40 cellular contexts compared by ENCODE assay signal in the genomic region with DNA sequence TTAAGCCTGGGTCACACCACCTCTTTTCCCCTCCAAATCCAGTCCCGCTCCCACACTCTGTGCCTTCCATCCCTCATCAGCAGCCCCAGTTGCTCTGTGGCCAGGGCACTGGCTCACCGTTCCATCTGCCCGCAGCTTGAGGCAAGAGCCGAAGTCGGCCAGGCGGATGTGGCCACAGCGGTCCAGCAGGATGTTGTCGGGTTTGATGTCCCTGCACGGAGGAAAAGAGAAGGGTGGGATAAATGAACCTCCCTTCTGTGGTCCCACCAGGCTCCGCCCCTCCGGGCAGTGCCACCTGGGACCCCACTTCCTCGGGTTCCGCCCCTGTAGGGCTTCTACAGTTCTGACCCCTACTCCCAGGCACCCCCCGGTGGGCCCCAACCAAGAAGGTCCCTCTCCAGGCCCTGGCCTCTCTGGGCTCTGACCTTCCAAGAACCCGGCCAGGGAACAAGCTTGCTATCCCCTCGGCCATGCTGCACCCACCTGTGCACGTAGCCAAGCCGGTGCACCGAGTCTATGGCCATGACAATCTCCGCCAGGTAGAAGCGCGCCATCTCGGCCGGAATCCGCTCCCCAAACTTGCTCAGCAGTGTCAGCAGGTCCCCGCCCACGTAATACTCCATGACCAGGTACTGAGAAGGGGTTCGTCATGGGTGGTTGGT. TPM values are rescaled to one million over a fixed set of nuclear protein-coding genes. Genes with fewer than 3 reads are reported as not detected.
DNase-seq lines count a peak whose midpoint lies in the region; ATAC-seq, FAIRE-seq and TF ChIP-seq lines count a peak whose summit lies in the region.
"Had no signal": no experiment of that assay in that cellular context is flagged by ENCODE, and none has a peak within 500 bp of the region (broad histone marks: within the 10 kb centered on the region; RNA-seq: fewer than 3 reads in every experiment).

No MANE protein-coding gene starts in this region.

- H3K4me3 ChIP-seq in K562 (no peak overlapping the region), A673 (ENCODE audit: low read depth, low read length, poor library complexity, severe bottlenecking) (no peak overlapping the region)
- H3K4me3 ChIP-seq: hepatocyte, SJSA1 had no signal

- H3K36me3 ChIP-seq in K562 (ENCODE audit: control insufficient read depth, insufficient read depth, low read length), result peaks cover 24% of the 10 kb centered on the region; the same call in 2 of the 3 replicates
- H3K36me3 ChIP-seq in A673 (ENCODE audit: insufficient read depth, low read length, poor library complexity, severe bottlenecking), result peaks cover 25% of the 10 kb centered on the region
- H3K36me3 ChIP-seq: transverse colon had no signal

- peak overlapping the region; percentile 18 for H3K4me3 Mint-ChIP-seq in activated naive CD8-positive, alpha-beta T cell treated with anti-CD3 and anti-CD28 coated beads, Interleukin-2, amount 10 ng/mL, durations not matched to agents 7 days and 5 days
- H3K4me3 Mint-ChIP-seq in activated naive CD8-positive, alpha-beta T cell treated with anti-CD3 and anti-CD28 coated beads for 36 hours, result no peak overlapping the region
- H3K4me3 Mint-ChIP-seq in neural crest cell, result peak overlapping the region; percentile 87

- TF ChIP-seq CTCF in K562 (IDR thresholded peaks at IDR 0.05 in 2 of 3, conservative IDR thresholded peaks at IDR 0.05 in 1 of 3; ENCODE audit: insufficient read depth in 2 of 3, low read depth in 1 of 3, low read length in 3 of 3) (no peak), neural crest cell (conservative IDR thresholded peaks at IDR 0.05) (no peak), A673 (conservative IDR thresholded peaks at IDR 0.05; ENCODE audit: low read depth, low read length) (no peak)

- no peak for ATAC-seq in activated naive CD8-positive, alpha-beta T cell treated with anti-CD3 and anti-CD28 coated beads, Interleukin-2, amount 10 ng/mL, durations not matched to agents 7 days and 5 days (ENCODE audit: low read depth)
- ATAC-seq in K562, result no peak
- no peak for ATAC-seq in activated CD4-positive, CD25-positive, alpha-beta regulatory T cell treated with anti-CD3 and anti-CD28 coated beads, Interleukin-2, amount 50 U/mL, for 24 hours
- no peak for ATAC-seq in HG02840 (IDR thresholded peaks at IDR 0.05; ENCODE audit: low FRiP score, unreplicated experiment)

- CTCF ChIA-PET in K562 (lab: Yijun Ruan, JAX; ENCODE audit: low intra/inter-chr PET ratio), result no interaction called here
- CTCF ChIA-PET in A673 (lab: Charles Lee), result no interaction called here

- no peak for TF ChIP-seq EP300 in K562 (IDR thresholded peaks at IDR 0.05; ENCODE audit: low read length)

- no peak overlapping the region; a peak in 1 of 4 replicates for H3K9ac ChIP-seq in K562 (ENCODE audit: insufficient read depth in 1 of 2, low read depth in 2 of 2, low read length in 2 of 2)

- H3K9me3 Mint-ChIP-seq in activated naive CD8-positive, alpha-beta T cell treated with anti-CD3 and anti-CD28 coated beads, Interleukin-2, amount 10 ng/mL, durations not matched to agents 7 days and 5 days, result no peaks in the 10 kb centered on the region
- no peaks in the 10 kb centered on the region for H3K9me3 Mint-ChIP-seq in activated naive CD8-positive, alpha-beta T cell treated with anti-CD3 and anti-CD28 coated beads for 36 hours
- no peaks in the 10 kb centered on the region for H3K9me3 Mint-ChIP-seq in neural crest cell
- H3K9me3 Mint-ChIP-seq: activated naive CD4-positive, alpha-beta T cell treated with anti-CD3 and anti-CD28 coated beads, Interleukin-2, amount 50 U/mL, for 72 hours; activated T-helper 1 cell treated with anti-CD3 and anti-CD28 coated beads, Interleukin-12 subunit alpha, Interleukin-12 subunit beta, Interleukin-2, Interleukin-4 antibody, amounts not matched to agents 30 ng/mL and 10 ng/mL and 1 ng/mL, durations not matched to agents 14 hours and 24 hours and 36 hours; endodermal cell had no signal

- H3K27me3 Mint-ChIP-seq in activated naive CD8-positive, alpha-beta T cell treated with anti-CD3 and anti-CD28 coated beads, Interleukin-2, amount 10 ng/mL, durations not matched to agents 7 days and 5 days, result peaks cover 32% of the 10 kb centered on the region
- H3K27me3 Mint-ChIP-seq in activated naive CD8-positive, alpha-beta T cell treated with anti-CD3 and anti-CD28 coated beads for 36 hours, result peaks cover 36% of the 10 kb centered on the region
- H3K27me3 Mint-ChIP-seq in neural crest cell (ENCODE audit: low read depth), result peaks cover 10% of the 10 kb centered on the region

- H3K27me3 ChIP-seq in K562 (ENCODE audit: control insufficient read depth in 2 of 2, insufficient read depth in 2 of 2, low read length in 2 of 2) (no peaks in the 10 kb centered on the region), A673 (replicated peaks; ENCODE audit: insufficient read depth, low read depth, low read length, poor library complexity) (no peaks in the 10 kb centered on the region)
- H3K27me3 ChIP-seq: ascending aorta, esophagus squamous epithelium, hepatocyte, SJSA1, transverse colon had no signal

- peaks cover 13% of the 10 kb centered on the region for H3K4me1 Mint-ChIP-seq in activated naive CD8-positive, alpha-beta T cell treated with anti-CD3 and anti-CD28 coated beads, Interleukin-2, amount 10 ng/mL, durations not matched to agents 7 days and 5 days
- H3K4me1 Mint-ChIP-seq in activated naive CD8-positive, alpha-beta T cell treated with anti-CD3 and anti-CD28 coated beads for 36 hours, result peaks cover 16% of the 10 kb centered on the region
- peaks cover 22% of the 10 kb centered on the region for H3K4me1 Mint-ChIP-seq in neural crest cell

- H3K27ac ChIP-seq in K562 (ENCODE audit: extremely low read depth, low read depth, low read length), result no peak overlapping the region
- no peak overlapping the region for H3K27ac ChIP-seq in A673 (ENCODE audit: low read depth, low read length, poor library complexity, severe bottlenecking)
- H3K27ac ChIP-seq: hepatocyte, HL-60, SJSA1, skin epidermis, VCaP had no signal

- WGBS in K562 (ENCODE audit: insufficient coverage, low coverage, missing lambda C conversion rate), result 94% methylated on average over 27 of the region's 28 CpGs

- DNase-seq in activated naive CD8-positive, alpha-beta T cell treated with anti-CD3 and anti-CD28 coated beads, Interleukin-2, amount 10 ng/mL, durations not matched to agents 7 days and 5 days, result no peak
- no peak for DNase-seq in activated naive CD8-positive, alpha-beta T cell treated with anti-CD3 and anti-CD28 coated beads for 36 hours
- DNase-seq in K562 (ENCODE audit: extremely low read depth in 1 of 4, low spot score in 3 of 4), result no peak
- no peak for DNase-seq in neural crest cell (ENCODE audit: low read depth, low spot score)
- DNase-seq in A673 (ENCODE audit: low spot score), result no peak
- DNase-seq in DMS114 treated with DMSO at 0.1 percent for 48 hours (lab: John Stamatoyannopoulos, UW; ENCODE audit: unreplicated experiment), result no peak
- DNase-seq: activated CD4-positive, alpha-beta T cell treated with anti-CD3 and anti-CD28 coated beads, Interleukin-2, amount 50 U/mL, for 1 hour; activated CD8-positive, alpha-beta memory T cell treated with anti-CD3 and anti-CD28 coated beads, Interleukin-2, amount 10 ng/mL, durations not matched to agents 7 days and 5 days; caudate nucleus; COR-L47; cortex of kidney; DMS79 treated with DMSO at 0.1 percent for 48 hours; endodermal cell; esophagus squamous epithelium; foreskin melanocyte; GF-D8; Karpas-422; mammary epithelial cell; NCI-H1417 treated with DMSO at 0.1 percent for 48 hours; NCI-H2081; NCI-H226; NCI-H69; occipital lobe; stimulated activated CD4-positive, alpha-beta T cell treated with anti-CD3 and anti-CD28 coated beads, Interleukin-1b, Interleukin-23, amount 100 ng/mL, for 48 hours; stimulated activated CD8-positive, alpha-beta memory T cell treated with anti-CD3 and anti-CD28 coated beads, Interleukin-4, amount 100 ng/mL, for 48 hours; transverse colon had no signal

- TF ChIP-seq POLR2A in K562 (conservative IDR thresholded peaks at IDR 0.05), result no peak

- H2AFZ ChIP-seq in K562 (ENCODE audit: low read depth, low read length), result no peak overlapping the region
- H2AFZ ChIP-seq: hepatocyte had no signal

- no peak for TF ChIP-seq RAD21 in K562 (CRISPR knock-in tag; conservative IDR thresholded peaks at IDR 0.05 in 1 of 2, IDR thresholded peaks at IDR 0.05 in 1 of 2)

- no peaks in the 10 kb centered on the region for H3K36me3 Mint-ChIP-seq in activated naive CD8-positive, alpha-beta T cell treated with anti-CD3 and anti-CD28 coated beads, Interleukin-2, amount 10 ng/mL, durations not matched to agents 7 days and 5 days
- peaks cover 25% of the 10 kb centered on the region for H3K36me3 Mint-ChIP-seq in activated naive CD8-positive, alpha-beta T cell treated with anti-CD3 and anti-CD28 coated beads for 36 hours
- peaks cover 12% of the 10 kb centered on the region for H3K36me3 Mint-ChIP-seq in neural crest cell (ENCODE audit: low read depth)

- BruUV-seq in K562 (replicated peaks; lab: Mats Ljungman, UMichigan) (no TSS peak), A673 (replicated peaks; lab: Mats Ljungman, UMichigan) (no TSS peak)

- intact Hi-C loops in K562 (cut with micrococcal nuclease), result no loop called here
- intact Hi-C loops in A673 (cut with micrococcal nuclease; ENCODE audit: unreplicated experiment), result loop anchor here (10.0 kb wide), 1 partner anchor 83 kb away; a partner anchor contains a TSS

- H3K9me3 ChIP-seq in K562 (replicated peaks; ENCODE audit: control insufficient read depth, insufficient read depth, low read depth, low read length), result no peaks in the 10 kb centered on the region
- H3K9me3 ChIP-seq in A673 (ENCODE audit: low read depth, low read length, poor library complexity, severe bottlenecking), result no peaks in the 10 kb centered on the region
- H3K9me3 ChIP-seq: ascending aorta, esophagus squamous epithelium, SJSA1, transverse colon had no signal

- H3K27ac Mint-ChIP-seq in activated naive CD8-positive, alpha-beta T cell treated with anti-CD3 and anti-CD28 coated beads, Interleukin-2, amount 10 ng/mL, durations not matched to agents 7 days and 5 days, result no peak overlapping the region
- H3K27ac Mint-ChIP-seq in activated naive CD8-positive, alpha-beta T cell treated with anti-CD3 and anti-CD28 coated beads for 36 hours, result no peak overlapping the region
- no peak overlapping the region for H3K27ac Mint-ChIP-seq in neural crest cell (ENCODE audit: unreplicated experiment)
- H3K27ac Mint-ChIP-seq: activated CD8-positive, alpha-beta memory T cell treated with anti-CD3 and anti-CD28 coated beads, Interleukin-2, amount 10 ng/mL, durations not matched to agents 7 days and 5 days; activated naive CD4-positive, alpha-beta T cell treated with anti-CD3 and anti-CD28 coated beads, Interleukin-2, amount 50 U/mL, for 72 hours; activated T-helper 1 cell treated with anti-CD3 and anti-CD28 coated beads, Interleukin-12 subunit alpha, Interleukin-12 subunit beta, Interleukin-2, Interleukin-4 antibody, amounts not matched to agents 30 ng/mL and 10 ng/mL and 1 ng/mL, durations not matched to agents 14 hours and 24 hours and 36 hours had no signal

- H3K9me1 ChIP-seq in K562 (ENCODE audit: control insufficient read depth, insufficient read depth, low read length), result peaks cover 5% of the 10 kb centered on the region

- POLR2A ChIA-PET in activated naive CD8-positive, alpha-beta T cell treated with anti-CD3 and anti-CD28 coated beads, Interleukin-2, amount 10 ng/mL, durations not matched to agents 7 days and 5 days (lab: Charles Lee), result interaction anchor here (1.2 kb wide), 1 partner anchor 11 kb away, joined by 3 read pairs; no protein-coding TSS in a partner anchor
- POLR2A ChIA-PET in K562 (lab: Yijun Ruan, JAX), result interaction anchor here (1.1 to 1.5 kb wide), 2 partner anchors 11 to 42 kb away, joined by 5 to 6 read pairs; no protein-coding TSS in a partner anchor
- POLR2A ChIA-PET in A673 (lab: Charles Lee; ENCODE audit: low non-redundant PET), result no interaction called here

- FAIRE-seq in K562 (lab: Jason Lieb, UNC), result no peak

- in situ Hi-C loops in K562 (cut with MboI), result no loop called here

- peaks cover 10% of the 10 kb centered on the region; the same call in 1 of the 2 replicates for H4K20me1 ChIP-seq in K562 (replicated peaks; ENCODE audit: control insufficient read depth, insufficient read depth, low read length)

- H3K4me2 ChIP-seq in K562 (ENCODE audit: insufficient read depth, low read length), result no peak overlapping the region

- no peaks in the 10 kb centered on the region for H3K79me2 ChIP-seq in K562 (ENCODE audit: control insufficient read depth, insufficient read depth, low read length)
- H3K79me2 ChIP-seq: hepatocyte had no signal

- H3K4me1 ChIP-seq in K562 (replicated peaks in 1 of 2; ENCODE audit: control insufficient read depth in 2 of 2, insufficient read depth in 2 of 2, low read length in 2 of 2) (peaks cover 16 to 61% of the 10 kb centered on the region in 2 experiments), A673 (ENCODE audit: insufficient read depth, low read length, poor library complexity, severe bottlenecking) (no peaks in the 10 kb centered on the region)

RNA-seq across cellular contexts. Expression of a gene that starts 4.1 kb away (rescaled TPM):
- 10 to 100 TPM; 26.4 to 32.2 TPM for total RNA-seq in activated naive CD8-positive, alpha-beta T cell treated with anti-CD3 and anti-CD28 coated beads, Interleukin-2, amount 10 ng/mL, durations not matched to agents 7 days and 5 days
- total RNA-seq in activated naive CD8-positive, alpha-beta T cell treated with anti-CD3 and anti-CD28 coated beads for 36 hours, result 1 to 10 TPM; 7.3 to 8.6 TPM
- 108 and 213 TPM in 2 replicates for total RNA-seq in K562 (2011; cell fraction: chromatin; rRNA removed; ENCODE audit: low replicate concordance)
- total RNA-seq in K562 (2011; cell fraction: nucleolus; rRNA removed), result 94.9 and 106 TPM in 2 replicates
- 85.3 and 105 TPM in 2 replicates for total RNA-seq in K562 (2011; cell fraction: nucleoplasm; rRNA removed)
- total RNA-seq in K562 (2014; rRNA removed), result 7.7 and 10.9 TPM in 2 replicates
- total RNA-seq in K562 (2014; rRNA removed; fragmentation: Illumina TruSeq; extraction: Trizol), result 2.3 and 2.8 TPM in 2 replicates
- total RNA-seq in K562 (2015; rRNA removed; fragmentation: Illumina TruSeq; extraction: Trizol), result 7.3 and 8.8 TPM in 2 replicates
- total RNA-seq in K562 (2021), result 22.7 and 26.5 TPM in 2 replicates
- 7.0 and 11.2 TPM in 2 replicates for polyA plus RNA-seq in K562 (2011; rRNA removed)
- 8.7 and 21.2 TPM in 2 replicates for polyA plus RNA-seq in K562 (2011; cell fraction: cytosol; rRNA removed)
- polyA plus RNA-seq in K562 (2011; cell fraction: nucleus; rRNA removed), result 75.5 and 114 TPM in 2 replicates
- 23.7 and 50.9 TPM in 2 replicates for polyA plus RNA-seq in K562 (2012)
- polyA plus RNA-seq in K562 (2014; fragmentation: Illumina TruSeq; extraction: Trizol), result 8.0 and 9.1 TPM in 2 replicates
- under 1 TPM; 0.24 to 0.63 TPM for polyA plus RNA-seq in K562 (2014; fragmentation: Nextera tagmentation; extraction: Ambion mirVana)
- polyA plus RNA-seq in K562 (2014; rRNA removed), result 19.1 and 31.3 TPM in 2 replicates
- 6.7 and 13.0 TPM in 2 replicates for polyA minus RNA-seq in K562 (2011; rRNA and poly(A)+ RNA removed)
- polyA minus RNA-seq in K562 (2011; cell fraction: cytosol; rRNA and poly(A)+ RNA removed), result 5.6 and 7.0 TPM in 2 replicates
- polyA minus RNA-seq in K562 (2011; cell fraction: nucleus; rRNA and poly(A)+ RNA removed), result 16.8 and 17.1 TPM in 2 replicates
- 114 and 118 TPM in 2 replicates for total RNA-seq in neural crest cell
- 79.9 and 82.0 TPM in 2 replicates for total RNA-seq in A673 (2021)

RNA-seq across cellular contexts. Expression of a gene that starts 9.1 kb away (rescaled TPM):
- total RNA-seq in activated naive CD8-positive, alpha-beta T cell treated with anti-CD3 and anti-CD28 coated beads, Interleukin-2, amount 10 ng/mL, durations not matched to agents 7 days and 5 days, result 1 to 10 TPM; 1.8 to 2.5 TPM
- total RNA-seq in activated naive CD8-positive, alpha-beta T cell treated with anti-CD3 and anti-CD28 coated beads for 36 hours, result 1 to 10 TPM; 1.6 to 1.7 TPM
- 4.2 and 17.4 TPM in 2 replicates for total RNA-seq in K562 (2011; cell fraction: chromatin; rRNA removed; ENCODE audit: low replicate concordance)
- 13.7 and 19.0 TPM in 2 replicates for total RNA-seq in K562 (2011; cell fraction: nucleolus; rRNA removed)
- 6.2 and 8.5 TPM in 2 replicates for total RNA-seq in K562 (2011; cell fraction: nucleoplasm; rRNA removed)
- total RNA-seq in K562 (2014; rRNA removed), result 7.9 and 9.0 TPM in 2 replicates
- total RNA-seq in K562 (2014; rRNA removed; fragmentation: Illumina TruSeq; extraction: Trizol), result 1.0 and 1.4 TPM in 2 replicates
- 4.2 and 5.0 TPM in 2 replicates for total RNA-seq in K562 (2015; rRNA removed; fragmentation: Illumina TruSeq; extraction: Trizol)
- total RNA-seq in K562 (2021), result 15.2 and 17.2 TPM in 2 replicates
- 2.5 and 6.1 TPM in 2 replicates for polyA plus RNA-seq in K562 (2011; rRNA removed)
- 5.6 and 11.7 TPM in 2 replicates for polyA plus RNA-seq in K562 (2011; cell fraction: cytosol; rRNA removed)
- 22.2 and 28.1 TPM in 2 replicates for polyA plus RNA-seq in K562 (2011; cell fraction: nucleus; rRNA removed)
- polyA plus RNA-seq in K562 (2012), result 5.5 and 16.8 TPM in 2 replicates
- polyA plus RNA-seq in K562 (2014; fragmentation: Illumina TruSeq; extraction: Trizol), result 7.4 and 12.5 TPM in 2 replicates
- polyA plus RNA-seq in K562 (2014; fragmentation: Nextera tagmentation; extraction: Ambion mirVana), result not detected
- polyA plus RNA-seq in K562 (2014; rRNA removed), result 9.7 and 10.2 TPM in 2 replicates
- polyA minus RNA-seq in K562 (2011; rRNA and poly(A)+ RNA removed), result 0.74 and 0.93 TPM in 2 replicates
- polyA minus RNA-seq in K562 (2011; cell fraction: cytosol; rRNA and poly(A)+ RNA removed), result 4.6 and 7.9 TPM in 2 replicates
- 7.8 and 10.1 TPM in 2 replicates for polyA minus RNA-seq in K562 (2011; cell fraction: nucleus; rRNA and poly(A)+ RNA removed)
- 36.8 and 38.6 TPM in 2 replicates for total RNA-seq in neural crest cell
- total RNA-seq in A673 (2021), result 23.6 and 26.7 TPM in 2 replicates

RNA-seq across cellular contexts. Expression of a gene that starts 14.5 kb away (rescaled TPM):
- total RNA-seq in activated naive CD8-positive, alpha-beta T cell treated with anti-CD3 and anti-CD28 coated beads, Interleukin-2, amount 10 ng/mL, durations not matched to agents 7 days and 5 days, result 10 to 100 TPM; 47.0 to 50.6 TPM
- 10 to 100 TPM; 29.5 to 30.7 TPM for total RNA-seq in activated naive CD8-positive, alpha-beta T cell treated with anti-CD3 and anti-CD28 coated beads for 36 hours
- total RNA-seq in K562 (2011; cell fraction: chromatin; rRNA removed; ENCODE audit: low replicate concordance), result 93.8 and 251 TPM in 2 replicates
- 136 and 149 TPM in 2 replicates for total RNA-seq in K562 (2011; cell fraction: nucleolus; rRNA removed)
- total RNA-seq in K562 (2011; cell fraction: nucleoplasm; rRNA removed), result 124 and 146 TPM in 2 replicates
- 30.5 and 38.4 TPM in 2 replicates for total RNA-seq in K562 (2014; rRNA removed)
- 18.1 and 20.0 TPM in 2 replicates for total RNA-seq in K562 (2014; rRNA removed; fragmentation: Illumina TruSeq; extraction: Trizol)
- total RNA-seq in K562 (2015; rRNA removed; fragmentation: Illumina TruSeq; extraction: Trizol), result 19.0 and 20.7 TPM in 2 replicates
- 51.3 and 54.6 TPM in 2 replicates for total RNA-seq in K562 (2021)
- 15.6 and 22.6 TPM in 2 replicates for polyA plus RNA-seq in K562 (2011; rRNA removed)
- 23.6 and 33.0 TPM in 2 replicates for polyA plus RNA-seq in K562 (2011; cell fraction: cytosol; rRNA removed)
- polyA plus RNA-seq in K562 (2011; cell fraction: nucleus; rRNA removed), result 46.4 and 68.1 TPM in 2 replicates
- 28.7 and 29.1 TPM in 2 replicates for polyA plus RNA-seq in K562 (2012)
- polyA plus RNA-seq in K562 (2014; fragmentation: Illumina TruSeq; extraction: Trizol), result 15.4 and 18.7 TPM in 2 replicates
- 1 to 10 TPM; 4.7 to 7.9 TPM for polyA plus RNA-seq in K562 (2014; fragmentation: Nextera tagmentation; extraction: Ambion mirVana)
- polyA plus RNA-seq in K562 (2014; rRNA removed), result 27.7 and 32.8 TPM in 2 replicates
- polyA minus RNA-seq in K562 (2011; rRNA and poly(A)+ RNA removed), result 21.1 and 23.5 TPM in 2 replicates
- polyA minus RNA-seq in K562 (2011; cell fraction: cytosol; rRNA and poly(A)+ RNA removed), result 22.7 and 27.3 TPM in 2 replicates
- polyA minus RNA-seq in K562 (2011; cell fraction: nucleus; rRNA and poly(A)+ RNA removed), result 38.4 and 45.5 TPM in 2 replicates
- 107 and 110 TPM in 2 replicates for total RNA-seq in neural crest cell
- total RNA-seq in A673 (2021), result 79.2 and 86.7 TPM in 2 replicates

RNA-seq across cellular contexts. Expression of a gene that starts 37.0 kb away (rescaled TPM):
- total RNA-seq in activated naive CD8-positive, alpha-beta T cell treated with anti-CD3 and anti-CD28 coated beads, Interleukin-2, amount 10 ng/mL, durations not matched to agents 7 days and 5 days, result under 1 TPM; 0.30 to 0.40 TPM
- total RNA-seq in activated naive CD8-positive, alpha-beta T cell treated with anti-CD3 and anti-CD28 coated beads for 36 hours, result under 1 TPM; 0.12 to 0.21 TPM
- total RNA-seq in K562 (2011; cell fraction: chromatin; rRNA removed; ENCODE audit: low replicate concordance), result 0.63 and 3.1 TPM in 2 replicates
- total RNA-seq in K562 (2011; cell fraction: nucleolus; rRNA removed), result 1.5 and 1.7 TPM in 2 replicates
- total RNA-seq in K562 (2011; cell fraction: nucleoplasm; rRNA removed), result 0.81 and 1.1 TPM in 2 replicates
- total RNA-seq in K562 (2014; rRNA removed), result not detected in 2 replicates
- not detected in 2 replicates for total RNA-seq in K562 (2014; rRNA removed; fragmentation: Illumina TruSeq; extraction: Trizol)
- total RNA-seq in K562 (2015; rRNA removed; fragmentation: Illumina TruSeq; extraction: Trizol), result 0.07 TPM in 1 of 2 replicates, not detected in the other
- total RNA-seq in K562 (2021), result 0.07 TPM in 1 of 2 replicates, not detected in the other
- polyA plus RNA-seq in K562 (2011; rRNA removed), result 0.03 and 0.04 TPM in 2 replicates
- polyA plus RNA-seq in K562 (2011; cell fraction: cytosol; rRNA removed), result not detected in 2 replicates
- polyA plus RNA-seq in K562 (2011; cell fraction: nucleus; rRNA removed), result 0.08 and 0.14 TPM in 2 replicates
- polyA plus RNA-seq in K562 (2012), result 0.05 and 0.15 TPM in 2 replicates
- polyA plus RNA-seq in K562 (2014; fragmentation: Illumina TruSeq; extraction: Trizol), result not detected in 2 replicates
- polyA plus RNA-seq in K562 (2014; fragmentation: Nextera tagmentation; extraction: Ambion mirVana), result not detected
- 0.07 and 0.15 TPM in 2 replicates for polyA plus RNA-seq in K562 (2014; rRNA removed)
- 0.09 TPM in 1 of 2 replicates, not detected in the other for polyA minus RNA-seq in K562 (2011; rRNA and poly(A)+ RNA removed)
- polyA minus RNA-seq in K562 (2011; cell fraction: cytosol; rRNA and poly(A)+ RNA removed), result not detected in 2 replicates
- polyA minus RNA-seq in K562 (2011; cell fraction: nucleus; rRNA and poly(A)+ RNA removed), result 0.54 and 0.56 TPM in 2 replicates
- total RNA-seq in neural crest cell, result 0.32 and 0.44 TPM in 2 replicates
- total RNA-seq in A673 (2021), result 0.15 and 0.19 TPM in 2 replicates
- total RNA-seq: ascending aorta, hepatocyte, SJSA1 had no signal
- polyA plus RNA-seq: BJ, hepatocyte, mammary epithelial cell had no signal

RNA-seq across cellular contexts. Expression of a gene that starts 44.9 kb away (rescaled TPM):
- total RNA-seq in activated naive CD8-positive, alpha-beta T cell treated with anti-CD3 and anti-CD28 coated beads, Interleukin-2, amount 10 ng/mL, durations not matched to agents 7 days and 5 days, result not detected
- total RNA-seq in activated naive CD8-positive, alpha-beta T cell treated with anti-CD3 and anti-CD28 coated beads for 36 hours, result under 1 TPM; 0.08 TPM
- total RNA-seq in K562 (2011; cell fraction: chromatin; rRNA removed; ENCODE audit: low replicate concordance), result 0.48 and 1.4 TPM in 2 replicates
- 0.66 and 0.67 TPM in 2 replicates for total RNA-seq in K562 (2011; cell fraction: nucleolus; rRNA removed)
- total RNA-seq in K562 (2011; cell fraction: nucleoplasm; rRNA removed), result 0.37 and 0.76 TPM in 2 replicates
- total RNA-seq in K562 (2014; rRNA removed) (1.6 and 2.4 TPM in 2 replicates), K562 (2014; rRNA removed; fragmentation: Illumina TruSeq; extraction: Trizol) (0.64 and 0.76 TPM in 2 replicates), K562 (2015; rRNA removed; fragmentation: Illumina TruSeq; extraction: Trizol) (0.51 and 0.64 TPM in 2 replicates), K562 (2021) (1.5 and 2.0 TPM in 2 replicates), neural crest cell (not detected in 2 replicates), A673 (2021) (not detected in 2 replicates)
- polyA plus RNA-seq in K562 (2011; rRNA removed) (0.20 and 1.4 TPM in 2 replicates), K562 (2014; fragmentation: Illumina TruSeq; extraction: Trizol) (1.8 and 2.2 TPM in 2 replicates), K562 (2014; fragmentation: Nextera tagmentation; extraction: Ambion mirVana) (under 1 TPM; 0.06 to 0.07 TPM), K562 (2014; rRNA removed) (1.2 and 1.6 TPM in 2 replicates)
- polyA plus RNA-seq in K562 (2011; cell fraction: cytosol; rRNA removed), result 0.82 and 0.99 TPM in 2 replicates
- polyA plus RNA-seq in K562 (2011; cell fraction: nucleus; rRNA removed), result 0.51 and 0.86 TPM in 2 replicates
- 1.8 and 3.2 TPM in 2 replicates for polyA plus RNA-seq in K562 (2012)
- polyA minus RNA-seq in K562 (2011; rRNA and poly(A)+ RNA removed), result 0.21 and 0.54 TPM in 2 replicates
- 1.1 TPM in 1 of 2 replicates, not detected in the other for polyA minus RNA-seq in K562 (2011; cell fraction: cytosol; rRNA and poly(A)+ RNA removed)
- polyA minus RNA-seq in K562 (2011; cell fraction: nucleus; rRNA and poly(A)+ RNA removed), result 0.13 and 1.1 TPM in 2 replicates
- total RNA-seq: activated CD8-positive, alpha-beta memory T cell treated with anti-CD3 and anti-CD28 coated beads, Interleukin-2, amount 10 ng/mL, durations not matched to agents 7 days and 5 days; activated T-helper 1 cell treated with anti-CD3 and anti-CD28 coated beads, Interleukin-12 subunit alpha, Interleukin-12 subunit beta, Interleukin-2, Interleukin-4 antibody, amounts not matched to agents 30 ng/mL and 10 ng/mL and 1 ng/mL, durations not matched to agents 14 hours and 24 hours and 36 hours; ascending aorta; endodermal cell; esophagus squamous epithelium; hepatocyte; left colon; mammary epithelial cell; occipital lobe; renal cortical epithelial cell; SJSA1; T-helper 1 cell treated with Interleukin-12 subunit alpha and Interleukin-12 subunit beta and Interleukin-4 antibody, amounts not matched to agents 30 ng/mL and 1 ng/mL, for 36 hours; transverse colon had no signal
- polyA plus RNA-seq: BJ, hepatocyte had no signal
